2 cellular contexts compared by ENCODE assay signal in the genomic region with DNA sequence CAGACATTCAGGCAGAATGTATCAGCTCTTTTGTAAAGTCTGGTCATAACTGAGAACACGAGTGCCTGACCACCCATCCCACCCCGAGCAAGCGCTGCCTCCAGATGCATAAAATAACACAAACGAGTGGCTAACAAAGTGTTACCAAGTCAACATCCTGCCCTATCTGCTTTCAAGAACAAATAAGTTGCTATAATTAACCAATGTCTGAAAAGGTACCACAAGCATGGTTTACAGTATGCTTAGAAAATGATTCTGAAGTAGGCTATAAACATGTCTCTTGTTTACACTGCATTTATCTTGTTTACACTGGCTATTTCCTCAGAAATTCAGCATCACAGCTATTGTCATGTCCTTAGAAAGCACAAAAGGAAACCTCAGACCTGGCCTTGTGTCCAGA.
TF ChIP-seq lines count a peak whose summit lies in the region.

No MANE protein-coding gene starts in this region.

TF ChIP-seq in IMR-90, 13 proteins besides CTCF, POLR2A, EP300 and RAD21:
- no peak for TF ChIP-seq RCOR1 (IDR thresholded peaks at IDR 0.05; ENCODE audit: insufficient replicate concordance, low read length)
- TF ChIP-seq BHLHE40 (IDR thresholded peaks at IDR 0.05; ENCODE audit: low read depth, low read length): 0 out of 2 replicates have a peak, but pooled peaks have one; percentile 22
- no peak for TF ChIP-seq CEBPB (IDR thresholded peaks at IDR 0.05; ENCODE audit: low read depth, low read length)

TF ChIP-seq in HepG2, 621 proteins besides CTCF, POLR2A, EP300 and RAD21 (continues in another document):
- TF ChIP-seq, protein P1, sequence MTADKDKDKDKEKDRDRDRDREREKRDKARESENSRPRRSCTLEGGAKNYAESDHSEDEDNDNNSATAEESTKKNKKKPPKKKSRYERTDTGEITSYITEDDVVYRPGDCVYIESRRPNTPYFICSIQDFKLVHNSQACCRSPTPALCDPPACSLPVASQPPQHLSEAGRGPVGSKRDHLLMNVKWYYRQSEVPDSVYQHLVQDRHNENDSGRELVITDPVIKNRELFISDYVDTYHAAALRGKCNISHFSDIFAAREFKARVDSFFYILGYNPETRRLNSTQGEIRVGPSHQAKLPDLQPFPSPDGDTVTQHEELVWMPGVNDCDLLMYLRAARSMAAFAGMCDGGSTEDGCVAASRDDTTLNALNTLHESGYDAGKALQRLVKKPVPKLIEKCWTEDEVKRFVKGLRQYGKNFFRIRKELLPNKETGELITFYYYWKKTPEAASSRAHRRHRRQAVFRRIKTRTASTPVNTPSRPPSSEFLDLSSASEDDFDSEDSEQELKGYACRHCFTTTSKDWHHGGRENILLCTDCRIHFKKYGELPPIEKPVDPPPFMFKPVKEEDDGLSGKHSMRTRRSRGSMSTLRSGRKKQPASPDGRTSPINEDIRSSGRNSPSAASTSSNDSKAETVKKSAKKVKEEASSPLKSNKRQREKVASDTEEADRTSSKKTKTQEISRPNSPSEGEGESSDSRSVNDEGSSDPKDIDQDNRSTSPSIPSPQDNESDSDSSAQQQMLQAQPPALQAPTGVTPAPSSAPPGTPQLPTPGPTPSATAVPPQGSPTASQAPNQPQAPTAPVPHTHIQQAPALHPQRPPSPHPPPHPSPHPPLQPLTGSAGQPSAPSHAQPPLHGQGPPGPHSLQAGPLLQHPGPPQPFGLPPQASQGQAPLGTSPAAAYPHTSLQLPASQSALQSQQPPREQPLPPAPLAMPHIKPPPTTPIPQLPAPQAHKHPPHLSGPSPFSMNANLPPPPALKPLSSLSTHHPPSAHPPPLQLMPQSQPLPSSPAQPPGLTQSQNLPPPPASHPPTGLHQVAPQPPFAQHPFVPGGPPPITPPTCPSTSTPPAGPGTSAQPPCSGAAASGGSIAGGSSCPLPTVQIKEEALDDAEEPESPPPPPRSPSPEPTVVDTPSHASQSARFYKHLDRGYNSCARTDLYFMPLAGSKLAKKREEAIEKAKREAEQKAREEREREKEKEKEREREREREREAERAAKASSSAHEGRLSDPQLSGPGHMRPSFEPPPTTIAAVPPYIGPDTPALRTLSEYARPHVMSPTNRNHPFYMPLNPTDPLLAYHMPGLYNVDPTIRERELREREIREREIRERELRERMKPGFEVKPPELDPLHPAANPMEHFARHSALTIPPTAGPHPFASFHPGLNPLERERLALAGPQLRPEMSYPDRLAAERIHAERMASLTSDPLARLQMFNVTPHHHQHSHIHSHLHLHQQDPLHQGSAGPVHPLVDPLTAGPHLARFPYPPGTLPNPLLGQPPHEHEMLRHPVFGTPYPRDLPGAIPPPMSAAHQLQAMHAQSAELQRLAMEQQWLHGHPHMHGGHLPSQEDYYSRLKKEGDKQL (CRISPR knock-in tag; IDR thresholded peaks at IDR 0.05; ENCODE audit: low read depth): peak; percentile 91
- TF ChIP-seq NFE2L1 (CRISPR knock-in tag; IDR thresholded peaks at IDR 0.05; ENCODE audit: borderline replicate concordance): no peak
- no peak for TF ChIP-seq CHCHD3 (CRISPR knock-in tag; IDR thresholded peaks at IDR 0.05)
- no peak for TF ChIP-seq RARG (CRISPR knock-in tag; IDR thresholded peaks at IDR 0.05; ENCODE audit: low read depth)
- TF ChIP-seq, protein P2, sequence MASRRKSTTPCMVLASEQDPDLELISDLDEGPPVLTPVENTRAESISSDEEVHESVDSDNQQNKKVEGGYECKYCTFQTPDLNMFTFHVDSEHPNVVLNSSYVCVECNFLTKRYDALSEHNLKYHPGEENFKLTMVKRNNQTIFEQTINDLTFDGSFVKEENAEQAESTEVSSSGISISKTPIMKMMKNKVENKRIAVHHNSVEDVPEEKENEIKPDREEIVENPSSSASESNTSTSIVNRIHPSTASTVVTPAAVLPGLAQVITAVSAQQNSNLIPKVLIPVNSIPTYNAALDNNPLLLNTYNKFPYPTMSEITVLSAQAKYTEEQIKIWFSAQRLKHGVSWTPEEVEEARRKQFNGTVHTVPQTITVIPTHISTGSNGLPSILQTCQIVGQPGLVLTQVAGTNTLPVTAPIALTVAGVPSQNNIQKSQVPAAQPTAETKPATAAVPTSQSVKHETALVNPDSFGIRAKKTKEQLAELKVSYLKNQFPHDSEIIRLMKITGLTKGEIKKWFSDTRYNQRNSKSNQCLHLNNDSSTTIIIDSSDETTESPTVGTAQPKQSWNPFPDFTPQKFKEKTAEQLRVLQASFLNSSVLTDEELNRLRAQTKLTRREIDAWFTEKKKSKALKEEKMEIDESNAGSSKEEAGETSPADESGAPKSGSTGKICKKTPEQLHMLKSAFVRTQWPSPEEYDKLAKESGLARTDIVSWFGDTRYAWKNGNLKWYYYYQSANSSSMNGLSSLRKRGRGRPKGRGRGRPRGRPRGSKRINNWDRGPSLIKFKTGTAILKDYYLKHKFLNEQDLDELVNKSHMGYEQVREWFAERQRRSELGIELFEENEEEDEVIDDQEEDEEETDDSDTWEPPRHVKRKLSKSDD (CRISPR knock-in tag; IDR thresholded peaks at IDR 0.05; ENCODE audit: low read depth): no peak
- TF ChIP-seq SAP130 (CRISPR knock-in tag; IDR thresholded peaks at IDR 0.05; ENCODE audit: low read depth): peak; percentile 39
- TF ChIP-seq, protein P3, sequence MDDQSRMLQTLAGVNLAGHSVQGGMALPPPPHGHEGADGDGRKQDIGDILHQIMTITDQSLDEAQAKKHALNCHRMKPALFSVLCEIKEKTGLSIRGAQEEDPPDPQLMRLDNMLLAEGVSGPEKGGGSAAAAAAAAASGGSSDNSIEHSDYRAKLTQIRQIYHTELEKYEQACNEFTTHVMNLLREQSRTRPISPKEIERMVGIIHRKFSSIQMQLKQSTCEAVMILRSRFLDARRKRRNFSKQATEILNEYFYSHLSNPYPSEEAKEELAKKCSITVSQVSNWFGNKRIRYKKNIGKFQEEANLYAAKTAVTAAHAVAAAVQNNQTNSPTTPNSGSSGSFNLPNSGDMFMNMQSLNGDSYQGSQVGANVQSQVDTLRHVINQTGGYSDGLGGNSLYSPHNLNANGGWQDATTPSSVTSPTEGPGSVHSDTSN (CRISPR knock-in tag; IDR thresholded peaks at IDR 0.05; ENCODE audit: borderline replicate concordance): no peak
- peak; percentile 55; the same call in 1 of the 2 replicates for TF ChIP-seq NR2F6 (IDR thresholded peaks at IDR 0.05)
- TF ChIP-seq NR2F6 (CRISPR knock-in tag; IDR thresholded peaks at IDR 0.05): peak; percentile 20; the same call in 1 of the 2 replicates
- TF ChIP-seq BCL6 (CRISPR knock-in tag; IDR thresholded peaks at IDR 0.05): peak; percentile 100
- TF ChIP-seq PCBP2 (optimal IDR thresholded peaks at IDR 0.05; ENCODE audit: low read depth, low read length, poor library complexity, severe bottlenecking): no peak
- peak; percentile 36; the same call in 1 of the 2 replicates for TF ChIP-seq NCOR1 (IDR thresholded peaks at IDR 0.05; ENCODE audit: borderline replicate concordance, low read length)
- TF ChIP-seq BHLHE40 (IDR thresholded peaks at IDR 0.05; ENCODE audit: low read length): peak; percentile 61
- no peak for TF ChIP-seq ZBTB42 (CRISPR knock-in tag; IDR thresholded peaks at IDR 0.05)
- TF ChIP-seq ZFP36 (IDR thresholded peaks at IDR 0.05; ENCODE audit: borderline replicate concordance, low read depth, low read length, partially characterized antibody): no peak
- TF ChIP-seq HNRNPUL1 (IDR thresholded peaks at IDR 0.05; ENCODE audit: low read depth, low read length): no peak
- TF ChIP-seq, protein P4, sequence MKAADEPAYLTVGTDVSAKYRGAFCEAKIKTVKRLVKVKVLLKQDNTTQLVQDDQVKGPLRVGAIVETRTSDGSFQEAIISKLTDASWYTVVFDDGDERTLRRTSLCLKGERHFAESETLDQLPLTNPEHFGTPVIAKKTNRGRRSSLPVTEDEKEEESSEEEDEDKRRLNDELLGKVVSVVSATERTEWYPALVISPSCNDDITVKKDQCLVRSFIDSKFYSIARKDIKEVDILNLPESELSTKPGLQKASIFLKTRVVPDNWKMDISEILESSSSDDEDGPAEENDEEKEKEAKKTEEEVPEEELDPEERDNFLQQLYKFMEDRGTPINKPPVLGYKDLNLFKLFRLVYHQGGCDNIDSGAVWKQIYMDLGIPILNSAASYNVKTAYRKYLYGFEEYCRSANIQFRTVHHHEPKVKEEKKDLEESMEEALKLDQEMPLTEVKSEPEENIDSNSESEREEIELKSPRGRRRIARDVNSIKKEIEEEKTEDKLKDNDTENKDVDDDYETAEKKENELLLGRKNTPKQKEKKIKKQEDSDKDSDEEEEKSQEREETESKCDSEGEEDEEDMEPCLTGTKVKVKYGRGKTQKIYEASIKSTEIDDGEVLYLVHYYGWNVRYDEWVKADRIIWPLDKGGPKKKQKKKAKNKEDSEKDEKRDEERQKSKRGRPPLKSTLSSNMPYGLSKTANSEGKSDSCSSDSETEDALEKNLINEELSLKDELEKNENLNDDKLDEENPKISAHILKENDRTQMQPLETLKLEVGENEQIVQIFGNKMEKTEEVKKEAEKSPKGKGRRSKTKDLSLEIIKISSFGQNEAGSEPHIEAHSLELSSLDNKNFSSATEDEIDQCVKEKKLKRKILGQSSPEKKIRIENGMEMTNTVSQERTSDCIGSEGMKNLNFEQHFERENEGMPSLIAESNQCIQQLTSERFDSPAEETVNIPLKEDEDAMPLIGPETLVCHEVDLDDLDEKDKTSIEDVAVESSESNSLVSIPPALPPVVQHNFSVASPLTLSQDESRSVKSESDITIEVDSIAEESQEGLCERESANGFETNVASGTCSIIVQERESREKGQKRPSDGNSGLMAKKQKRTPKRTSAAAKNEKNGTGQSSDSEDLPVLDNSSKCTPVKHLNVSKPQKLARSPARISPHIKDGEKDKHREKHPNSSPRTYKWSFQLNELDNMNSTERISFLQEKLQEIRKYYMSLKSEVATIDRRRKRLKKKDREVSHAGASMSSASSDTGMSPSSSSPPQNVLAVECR (CRISPR knock-in tag; IDR thresholded peaks at IDR 0.05; ENCODE audit: borderline replicate concordance): no peak
- no peak for TF ChIP-seq ZNF17 (CRISPR knock-in tag; IDR thresholded peaks at IDR 0.05)
- 0 out of 2 replicates have a peak, but pooled peaks have one; percentile 11 for TF ChIP-seq ATF1 (CRISPR knock-in tag; IDR thresholded peaks at IDR 0.05)
- TF ChIP-seq HDAC6 (IDR thresholded peaks at IDR 0.05; ENCODE audit: low read depth, low read length): no peak
- no peak for TF ChIP-seq SNRNP70 (IDR thresholded peaks at IDR 0.05; ENCODE audit: low read depth, low read length)
- TF ChIP-seq, protein P5, sequence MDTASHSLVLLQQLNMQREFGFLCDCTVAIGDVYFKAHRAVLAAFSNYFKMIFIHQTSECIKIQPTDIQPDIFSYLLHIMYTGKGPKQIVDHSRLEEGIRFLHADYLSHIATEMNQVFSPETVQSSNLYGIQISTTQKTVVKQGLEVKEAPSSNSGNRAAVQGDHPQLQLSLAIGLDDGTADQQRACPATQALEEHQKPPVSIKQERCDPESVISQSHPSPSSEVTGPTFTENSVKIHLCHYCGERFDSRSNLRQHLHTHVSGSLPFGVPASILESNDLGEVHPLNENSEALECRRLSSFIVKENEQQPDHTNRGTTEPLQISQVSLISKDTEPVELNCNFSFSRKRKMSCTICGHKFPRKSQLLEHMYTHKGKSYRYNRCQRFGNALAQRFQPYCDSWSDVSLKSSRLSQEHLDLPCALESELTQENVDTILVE (CRISPR knock-in tag; IDR thresholded peaks at IDR 0.05): 0 out of 2 replicates have a peak, but pooled peaks have one; percentile 26
- peak; percentile 49; the same call in 1 of the 2 replicates for TF ChIP-seq FOXP1 (IDR thresholded peaks at IDR 0.05)
- TF ChIP-seq FOXP1 (CRISPR knock-in tag; IDR thresholded peaks at IDR 0.05): peak; percentile 95
- no peak for TF ChIP-seq ELF3 (CRISPR knock-in tag; IDR thresholded peaks at IDR 0.05)
- TF ChIP-seq ZNF136 (CRISPR knock-in tag; IDR thresholded peaks at IDR 0.05; ENCODE audit: low read depth): no peak
- peak; percentile 90 for TF ChIP-seq FOXK1 (CRISPR knock-in tag; IDR thresholded peaks at IDR 0.05; ENCODE audit: borderline replicate concordance, low read depth)
- TF ChIP-seq, protein P6, sequence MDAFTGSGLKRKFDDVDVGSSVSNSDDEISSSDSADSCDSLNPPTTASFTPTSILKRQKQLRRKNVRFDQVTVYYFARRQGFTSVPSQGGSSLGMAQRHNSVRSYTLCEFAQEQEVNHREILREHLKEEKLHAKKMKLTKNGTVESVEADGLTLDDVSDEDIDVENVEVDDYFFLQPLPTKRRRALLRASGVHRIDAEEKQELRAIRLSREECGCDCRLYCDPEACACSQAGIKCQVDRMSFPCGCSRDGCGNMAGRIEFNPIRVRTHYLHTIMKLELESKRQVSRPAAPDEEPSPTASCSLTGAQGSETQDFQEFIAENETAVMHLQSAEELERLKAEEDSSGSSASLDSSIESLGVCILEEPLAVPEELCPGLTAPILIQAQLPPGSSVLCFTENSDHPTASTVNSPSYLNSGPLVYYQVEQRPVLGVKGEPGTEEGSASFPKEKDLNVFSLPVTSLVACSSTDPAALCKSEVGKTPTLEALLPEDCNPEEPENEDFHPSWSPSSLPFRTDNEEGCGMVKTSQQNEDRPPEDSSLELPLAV (CRISPR knock-in tag; conservative IDR thresholded peaks at IDR 0.05; ENCODE audit: low read depth): no peak
- no peak for TF ChIP-seq ZNF776 (CRISPR knock-in tag; IDR thresholded peaks at IDR 0.05)
- TF ChIP-seq, protein P7, sequence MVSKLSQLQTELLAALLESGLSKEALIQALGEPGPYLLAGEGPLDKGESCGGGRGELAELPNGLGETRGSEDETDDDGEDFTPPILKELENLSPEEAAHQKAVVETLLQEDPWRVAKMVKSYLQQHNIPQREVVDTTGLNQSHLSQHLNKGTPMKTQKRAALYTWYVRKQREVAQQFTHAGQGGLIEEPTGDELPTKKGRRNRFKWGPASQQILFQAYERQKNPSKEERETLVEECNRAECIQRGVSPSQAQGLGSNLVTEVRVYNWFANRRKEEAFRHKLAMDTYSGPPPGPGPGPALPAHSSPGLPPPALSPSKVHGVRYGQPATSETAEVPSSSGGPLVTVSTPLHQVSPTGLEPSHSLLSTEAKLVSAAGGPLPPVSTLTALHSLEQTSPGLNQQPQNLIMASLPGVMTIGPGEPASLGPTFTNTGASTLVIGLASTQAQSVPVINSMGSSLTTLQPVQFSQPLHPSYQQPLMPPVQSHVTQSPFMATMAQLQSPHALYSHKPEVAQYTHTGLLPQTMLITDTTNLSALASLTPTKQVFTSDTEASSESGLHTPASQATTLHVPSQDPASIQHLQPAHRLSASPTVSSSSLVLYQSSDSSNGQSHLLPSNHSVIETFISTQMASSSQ (IDR thresholded peaks at IDR 0.05; ENCODE audit: low read depth): 0 out of 2 replicates have a peak, but pooled peaks have one; percentile 16
- TF ChIP-seq, protein P7 (CRISPR knock-in tag; IDR thresholded peaks at IDR 0.05; ENCODE audit: borderline replicate concordance): no peak
- 0 out of 2 replicates have a peak, but pooled peaks have one; percentile 49 for TF ChIP-seq MIER3 (CRISPR knock-in tag; IDR thresholded peaks at IDR 0.05; ENCODE audit: borderline replicate concordance)
- no peak for TF ChIP-seq ZNF343 (CRISPR knock-in tag; IDR thresholded peaks at IDR 0.05)
- peak; percentile 77 for TF ChIP-seq RXRB (CRISPR knock-in tag; IDR thresholded peaks at IDR 0.05; ENCODE audit: borderline replicate concordance)
- no peak for TF ChIP-seq SOX6 (IDR thresholded peaks at IDR 0.05)
- peak; percentile 95 for TF ChIP-seq SOX6 (CRISPR knock-in tag; IDR thresholded peaks at IDR 0.05)
- TF ChIP-seq ZNF12 (CRISPR knock-in tag; IDR thresholded peaks at IDR 0.05): no peak
